10 cellular contexts compared by ENCODE assay signal in genomic region chr3:190281308-190282051, GRCh38. TPM values are rescaled to one million over a fixed set of nuclear protein-coding genes. Genes with fewer than 3 reads are reported as not detected.
DNase-seq lines count a peak whose midpoint lies in the region; ATAC-seq and TF ChIP-seq lines count a peak whose summit lies in the region.
"Had no signal": no experiment of that assay in that cellular context is flagged by ENCODE, and none has a peak within 500 bp of the region (broad histone marks: within the 10 kb centered on the region; RNA-seq: fewer than 3 reads in every experiment).

No MANE protein-coding gene starts in this region.

- no peak for TF ChIP-seq POLR2A in heart left ventricle (IDR thresholded peaks at IDR 0.05)
- no peak for TF ChIP-seq POLR2A in prostate gland (IDR thresholded peaks at IDR 0.05)
- no peak for TF ChIP-seq POLR2A in Peyer's patch (IDR thresholded peaks at IDR 0.05)

- no peak overlapping the region for H3K4me3 ChIP-seq in HL-60 (replicated peaks; ENCODE audit: insufficient read depth, low read length)
- no peak overlapping the region for H3K4me3 ChIP-seq in SK-N-MC
- no peak overlapping the region for H3K4me3 ChIP-seq in heart left ventricle
- no peak overlapping the region for H3K4me3 ChIP-seq in prostate gland
- no peak overlapping the region for H3K4me3 ChIP-seq in Peyer's patch

- no peak overlapping the region for H3K9ac ChIP-seq in SK-N-MC (ENCODE audit: insufficient read length)

- H3K9me3 ChIP-seq in SK-N-MC (ENCODE audit: low read depth, low read length) (no peaks in the 10 kb centered on the region; the same call in 1 of the 2 replicates), heart left ventricle (peaks cover 0 to 21% (median 13%) of the 10 kb centered on the region in 12 donors), prostate gland (no peaks in the 10 kb centered on the region), Peyer's patch (no peaks in the 10 kb centered on the region)

- intact Hi-C loops in heart left ventricle (cut with DNase I) (no loop called here), prostate gland (cut with DNase I) (no loop called here)

- peaks cover 0 to 8% (median 0%) of the 10 kb centered on the region in 12 donors for H3K4me1 ChIP-seq in heart left ventricle
- no peaks in the 10 kb centered on the region for H3K4me1 ChIP-seq in prostate gland (replicated peaks)
- H3K4me1 ChIP-seq in Peyer's patch: no peaks in the 10 kb centered on the region

- peak overlapping the region; percentile 35 for H3K27ac ChIP-seq in HL-60 (replicated peaks)
- 0 out of 2 replicates have a peak overlapping the region, but pooled peaks have one; percentile 1 for H3K27ac ChIP-seq in SK-N-MC
- H3K27ac ChIP-seq in heart left ventricle: no peak overlapping the region
- peak overlapping the region; percentile 1 to 17 for H3K27ac ChIP-seq in prostate gland
- no peak overlapping the region for H3K27ac ChIP-seq in Peyer's patch
- H3K27ac ChIP-seq in caudate nucleus (ENCODE audit: low read depth, low read length): no peak overlapping the region

- TF ChIP-seq CTCF in HL-60 (IDR thresholded peaks at IDR 0.05; ENCODE audit: insufficient read depth, low read length): no peak
- no peak for TF ChIP-seq CTCF in heart left ventricle (IDR thresholded peaks at IDR 0.05)
- TF ChIP-seq CTCF in prostate gland (IDR thresholded peaks at IDR 0.05): no peak
- TF ChIP-seq CTCF in Peyer's patch (IDR thresholded peaks at IDR 0.05): no peak
- TF ChIP-seq CTCF in GM13977 (IDR thresholded peaks at IDR 0.05; ENCODE audit: extremely low read depth, insufficient read depth, missing control alignments): no peak

- DNase-seq in HL-60 (ENCODE audit: low read depth in 1 of 2, low spot score in 1 of 2) (peak; percentile 37 to 43), SK-N-MC (ENCODE audit: low read depth, low spot score) (peak; percentile 35), heart left ventricle (no peak), prostate gland (ENCODE audit: low spot score) (no peak), Peyer's patch (no peak), GM13977 (ENCODE audit: low spot score) (no peak), caudate nucleus (lab: John Stamatoyannopoulos, UW) (no peak)
- no peak for DNase-seq in activated naive CD4-positive, alpha-beta T cell (lab: John Stamatoyannopoulos, UW)
- DNase-seq: activated CD4-positive, alpha-beta T cell treated with anti-CD3 and anti-CD28 coated beads, Interleukin-2, amount 50 U/mL, for 4 hours; NCI-H524 had no signal

- no peaks in the 10 kb centered on the region for H3K36me3 ChIP-seq in SK-N-MC (ENCODE audit: insufficient read depth, low read length)
- H3K36me3 ChIP-seq in heart left ventricle: no peaks in the 10 kb centered on the region
- H3K36me3 ChIP-seq in prostate gland: no peaks in the 10 kb centered on the region
- no peaks in the 10 kb centered on the region for H3K36me3 ChIP-seq in Peyer's patch

- in situ Hi-C loops in GM13977 (cut with MboI; ENCODE audit: low pct_unique_long_range_greater_than_20kb, low sequenced_read_pairs, unreplicated experiment): no loop called here

- 33 to 47% (median 40%) methylated on average over 4 of the region's 4 CpGs for WGBS in heart left ventricle, 4 donors
- 60% methylated on average over 4 of the region's 4 CpGs for WGBS in prostate gland

- H3K27me3 ChIP-seq in HL-60 (ENCODE audit: insufficient read depth, poor library complexity, severe bottlenecking): no peaks in the 10 kb centered on the region
- H3K27me3 ChIP-seq in heart left ventricle: no peaks in the 10 kb centered on the region
- H3K27me3 ChIP-seq in prostate gland (replicated peaks; ENCODE audit: insufficient read depth): no peaks in the 10 kb centered on the region
- H3K27me3 ChIP-seq in Peyer's patch: no peaks in the 10 kb centered on the region

- ATAC-seq in heart left ventricle: peak; percentile 69 to 92 (median 79)

RNA-seq across cellular contexts. Expression of gene CLDN1, which starts 40.8 kb away (rescaled TPM):
- total RNA-seq in heart left ventricle (10 to 100 TPM in 1 of 9 donors, under 1 TPM in 5, not detected in 3; 0.13 to 45.0 (median 0.31) TPM), prostate gland (10 to 100 TPM in 1 of 2 donors, 1 to 10 TPM in 1; 8.8 to 52.3 TPM), Peyer's patch (1 to 10 TPM in 1 of 4 donors, under 1 TPM in 1, not detected in 2; 0.35 to 1.1 TPM)
- polyA plus RNA-seq in heart left ventricle: under 1 TPM; 0.11 to 0.15 TPM

Comparison
In these comparisons a context has a peak if more than half of its experiments do, and no peak if none do; other contexts are left out.
1. DNase-seq: peak in HL-60 (2 of 2) and SK-N-MC (single experiment); none in heart left ventricle (0 of 5), prostate gland (single experiment), Peyer's patch (0 of 3), GM13977 (single experiment), activated naive CD4-positive, alpha-beta T cell (0 of 4) and caudate nucleus (0 of 61).
2. H3K27ac ChIP-seq: peak in HL-60 (single experiment), SK-N-MC (single experiment) and prostate gland (2 of 2); none in heart left ventricle (0 of 12), Peyer's patch (0 of 4) and caudate nucleus (single experiment).